In the genomic region with DNA sequence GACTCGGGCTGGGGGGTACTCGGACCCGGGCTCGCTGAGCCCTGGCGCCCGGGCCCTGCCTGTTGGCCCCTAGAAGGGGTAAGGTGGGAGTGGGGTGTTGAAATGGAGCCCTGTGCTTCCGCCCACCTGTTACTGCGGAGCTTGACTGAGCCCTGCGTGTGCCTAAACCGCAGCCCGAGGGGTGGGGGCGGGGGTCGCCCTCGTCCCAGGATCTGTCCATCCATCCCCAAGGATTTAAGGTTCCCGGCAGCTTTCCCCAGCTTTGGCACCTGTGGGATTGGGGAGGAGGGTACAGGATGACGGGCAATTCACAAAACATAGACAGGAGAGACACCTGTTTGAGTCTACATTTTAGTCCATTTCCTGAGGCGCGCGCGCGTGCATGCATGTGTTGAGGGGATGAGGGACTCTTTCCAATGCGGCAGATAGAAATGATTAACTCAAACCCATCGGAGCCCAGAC, we compare ENCODE assay signal across 1 cellular context.
TF ChIP-seq lines count a peak whose summit lies in the region.

No MANE protein-coding gene starts in this region.

TF ChIP-seq in GM23338, 12 proteins besides CTCF, POLR2A, EP300 and RAD21 (continued from another document):
- TF ChIP-seq, protein P1, sequence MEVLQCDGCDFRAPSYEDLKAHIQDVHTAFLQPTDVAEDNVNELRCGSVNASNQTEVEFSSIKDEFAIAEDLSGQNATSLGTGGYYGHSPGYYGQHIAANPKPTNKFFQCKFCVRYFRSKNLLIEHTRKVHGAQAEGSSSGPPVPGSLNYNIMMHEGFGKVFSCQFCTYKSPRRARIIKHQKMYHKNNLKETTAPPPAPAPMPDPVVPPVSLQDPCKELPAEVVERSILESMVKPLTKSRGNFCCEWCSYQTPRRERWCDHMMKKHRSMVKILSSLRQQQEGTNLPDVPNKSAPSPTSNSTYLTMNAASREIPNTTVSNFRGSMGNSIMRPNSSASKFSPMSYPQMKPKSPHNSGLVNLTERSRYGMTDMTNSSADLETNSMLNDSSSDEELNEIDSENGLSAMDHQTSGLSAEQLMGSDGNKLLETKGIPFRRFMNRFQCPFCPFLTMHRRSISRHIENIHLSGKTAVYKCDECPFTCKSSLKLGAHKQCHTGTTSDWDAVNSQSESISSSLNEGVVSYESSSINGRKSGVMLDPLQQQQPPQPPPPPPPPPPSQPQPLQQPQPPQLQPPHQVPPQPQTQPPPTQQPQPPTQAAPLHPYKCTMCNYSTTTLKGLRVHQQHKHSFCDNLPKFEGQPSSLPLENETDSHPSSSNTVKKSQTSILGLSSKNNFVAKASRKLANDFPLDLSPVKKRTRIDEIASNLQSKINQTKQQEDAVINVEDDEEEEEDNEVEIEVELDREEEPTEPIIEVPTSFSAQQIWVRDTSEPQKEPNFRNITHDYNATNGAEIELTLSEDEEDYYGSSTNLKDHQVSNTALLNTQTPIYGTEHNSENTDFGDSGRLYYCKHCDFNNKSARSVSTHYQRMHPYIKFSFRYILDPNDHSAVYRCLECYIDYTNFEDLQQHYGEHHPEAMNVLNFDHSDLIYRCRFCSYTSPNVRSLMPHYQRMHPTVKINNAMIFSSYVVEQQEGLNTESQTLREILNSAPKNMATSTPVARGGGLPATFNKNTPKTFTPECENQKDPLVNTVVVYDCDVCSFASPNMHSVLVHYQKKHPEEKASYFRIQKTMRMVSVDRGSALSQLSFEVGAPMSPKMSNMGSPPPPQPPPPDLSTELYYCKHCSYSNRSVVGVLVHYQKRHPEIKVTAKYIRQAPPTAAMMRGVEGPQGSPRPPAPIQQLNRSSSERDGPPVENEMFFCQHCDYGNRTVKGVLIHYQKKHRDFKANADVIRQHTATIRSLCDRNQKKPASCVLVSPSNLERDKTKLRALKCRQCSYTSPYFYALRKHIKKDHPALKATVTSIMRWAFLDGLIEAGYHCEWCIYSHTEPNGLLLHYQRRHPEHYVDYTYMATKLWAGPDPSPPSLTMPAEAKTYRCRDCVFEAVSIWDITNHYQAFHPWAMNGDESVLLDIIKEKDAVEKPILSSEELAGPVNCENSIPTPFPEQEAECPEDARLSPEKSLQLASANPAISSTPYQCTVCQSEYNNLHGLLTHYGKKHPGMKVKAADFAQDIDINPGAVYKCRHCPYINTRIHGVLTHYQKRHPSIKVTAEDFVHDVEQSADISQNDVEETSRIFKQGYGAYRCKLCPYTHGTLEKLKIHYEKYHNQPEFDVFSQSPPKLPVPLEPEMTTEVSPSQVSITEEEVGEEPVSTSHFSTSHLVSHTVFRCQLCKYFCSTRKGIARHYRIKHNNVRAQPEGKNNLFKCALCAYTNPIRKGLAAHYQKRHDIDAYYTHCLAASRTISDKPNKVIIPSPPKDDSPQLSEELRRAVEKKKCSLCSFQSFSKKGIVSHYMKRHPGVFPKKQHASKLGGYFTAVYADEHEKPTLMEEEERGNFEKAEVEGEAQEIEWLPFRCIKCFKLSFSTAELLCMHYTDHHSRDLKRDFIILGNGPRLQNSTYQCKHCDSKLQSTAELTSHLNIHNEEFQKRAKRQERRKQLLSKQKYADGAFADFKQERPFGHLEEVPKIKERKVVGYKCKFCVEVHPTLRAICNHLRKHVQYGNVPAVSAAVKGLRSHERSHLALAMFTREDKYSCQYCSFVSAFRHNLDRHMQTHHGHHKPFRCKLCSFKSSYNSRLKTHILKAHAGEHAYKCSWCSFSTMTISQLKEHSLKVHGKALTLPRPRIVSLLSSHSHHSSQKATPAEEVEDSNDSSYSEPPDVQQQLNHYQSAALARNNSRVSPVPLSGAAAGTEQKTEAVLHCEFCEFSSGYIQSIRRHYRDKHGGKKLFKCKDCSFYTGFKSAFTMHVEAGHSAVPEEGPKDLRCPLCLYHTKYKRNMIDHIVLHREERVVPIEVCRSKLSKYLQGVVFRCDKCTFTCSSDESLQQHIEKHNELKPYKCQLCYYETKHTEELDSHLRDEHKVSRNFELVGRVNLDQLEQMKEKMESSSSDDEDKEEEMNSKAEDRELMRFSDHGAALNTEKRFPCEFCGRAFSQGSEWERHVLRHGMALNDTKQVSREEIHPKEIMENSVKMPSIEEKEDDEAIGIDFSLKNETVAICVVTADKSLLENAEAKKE (CRISPR knock-in tag; IDR thresholded peaks at IDR 0.05): no peak
- TF ChIP-seq STAT1 (IDR thresholded peaks at IDR 0.05; ENCODE audit: unreplicated experiment): no peak
- TF ChIP-seq, protein P2, sequence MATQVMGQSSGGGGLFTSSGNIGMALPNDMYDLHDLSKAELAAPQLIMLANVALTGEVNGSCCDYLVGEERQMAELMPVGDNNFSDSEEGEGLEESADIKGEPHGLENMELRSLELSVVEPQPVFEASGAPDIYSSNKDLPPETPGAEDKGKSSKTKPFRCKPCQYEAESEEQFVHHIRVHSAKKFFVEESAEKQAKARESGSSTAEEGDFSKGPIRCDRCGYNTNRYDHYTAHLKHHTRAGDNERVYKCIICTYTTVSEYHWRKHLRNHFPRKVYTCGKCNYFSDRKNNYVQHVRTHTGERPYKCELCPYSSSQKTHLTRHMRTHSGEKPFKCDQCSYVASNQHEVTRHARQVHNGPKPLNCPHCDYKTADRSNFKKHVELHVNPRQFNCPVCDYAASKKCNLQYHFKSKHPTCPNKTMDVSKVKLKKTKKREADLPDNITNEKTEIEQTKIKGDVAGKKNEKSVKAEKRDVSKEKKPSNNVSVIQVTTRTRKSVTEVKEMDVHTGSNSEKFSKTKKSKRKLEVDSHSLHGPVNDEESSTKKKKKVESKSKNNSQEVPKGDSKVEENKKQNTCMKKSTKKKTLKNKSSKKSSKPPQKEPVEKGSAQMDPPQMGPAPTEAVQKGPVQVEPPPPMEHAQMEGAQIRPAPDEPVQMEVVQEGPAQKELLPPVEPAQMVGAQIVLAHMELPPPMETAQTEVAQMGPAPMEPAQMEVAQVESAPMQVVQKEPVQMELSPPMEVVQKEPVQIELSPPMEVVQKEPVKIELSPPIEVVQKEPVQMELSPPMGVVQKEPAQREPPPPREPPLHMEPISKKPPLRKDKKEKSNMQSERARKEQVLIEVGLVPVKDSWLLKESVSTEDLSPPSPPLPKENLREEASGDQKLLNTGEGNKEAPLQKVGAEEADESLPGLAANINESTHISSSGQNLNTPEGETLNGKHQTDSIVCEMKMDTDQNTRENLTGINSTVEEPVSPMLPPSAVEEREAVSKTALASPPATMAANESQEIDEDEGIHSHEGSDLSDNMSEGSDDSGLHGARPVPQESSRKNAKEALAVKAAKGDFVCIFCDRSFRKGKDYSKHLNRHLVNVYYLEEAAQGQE (IDR thresholded peaks at IDR 0.05; ENCODE audit: unreplicated experiment): no peak
- TF ChIP-seq, protein P3, sequence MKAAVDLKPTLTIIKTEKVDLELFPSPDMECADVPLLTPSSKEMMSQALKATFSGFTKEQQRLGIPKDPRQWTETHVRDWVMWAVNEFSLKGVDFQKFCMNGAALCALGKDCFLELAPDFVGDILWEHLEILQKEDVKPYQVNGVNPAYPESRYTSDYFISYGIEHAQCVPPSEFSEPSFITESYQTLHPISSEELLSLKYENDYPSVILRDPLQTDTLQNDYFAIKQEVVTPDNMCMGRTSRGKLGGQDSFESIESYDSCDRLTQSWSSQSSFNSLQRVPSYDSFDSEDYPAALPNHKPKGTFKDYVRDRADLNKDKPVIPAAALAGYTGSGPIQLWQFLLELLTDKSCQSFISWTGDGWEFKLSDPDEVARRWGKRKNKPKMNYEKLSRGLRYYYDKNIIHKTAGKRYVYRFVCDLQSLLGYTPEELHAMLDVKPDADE (IDR thresholded peaks at IDR 0.05): no peak
